Comparison of ENCODE assay signal across 28 cellular contexts in the genomic region with DNA sequence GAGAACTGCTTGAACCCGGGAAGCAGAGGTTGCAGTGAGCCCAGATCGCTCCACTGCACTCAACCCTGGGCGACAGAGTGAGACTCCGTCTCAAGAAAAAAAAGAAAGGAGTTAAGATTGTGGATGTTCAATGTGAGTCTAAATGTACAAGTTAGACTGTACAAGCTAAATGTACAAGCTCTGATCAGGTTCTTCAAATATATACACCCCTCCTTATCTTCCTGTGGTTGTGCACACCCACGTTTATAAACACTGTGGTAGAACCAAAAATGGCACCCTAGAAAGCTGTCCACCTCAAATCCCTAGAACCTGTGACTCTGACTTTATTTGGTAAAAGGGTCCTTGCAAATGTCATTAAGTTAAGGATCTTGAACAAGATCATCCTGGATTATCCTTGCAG.
"Had no signal": no experiment of that assay in that cellular context is flagged by ENCODE, and none has a peak within 500 bp of the region (broad histone marks: within the 10 kb centered on the region; RNA-seq: fewer than 3 reads in every experiment).

No MANE protein-coding gene starts in this region.

- H3K4me3 ChIP-seq: ascending aorta, body of pancreas, SJSA1 had no signal

- FAIRE-seq: RCC 7860, TTC549 had no signal

- H3K9me3 ChIP-seq: ascending aorta, body of pancreas, SJSA1 had no signal

- ATAC-seq: activated CD4-positive, alpha-beta T cell treated with anti-CD3 and anti-CD28 coated beads for 36 hours; activated CD8-positive, alpha-beta T cell treated with anti-CD3 and anti-CD28 coated beads for 36 hours; activated naive CD4-positive, alpha-beta T cell treated with anti-CD3 and anti-CD28 coated beads, Interleukin-2, amount 50 U/mL, for 72 hours; activated naive CD8-positive, alpha-beta T cell treated with anti-CD3 and anti-CD28 coated beads, Interleukin-2, amount 50 U/mL, for 24 hours; body of pancreas; SK-N-SH treated with all-trans-retinoic acid at 6 μM for 48 hours had no signal

- H3K27ac Mint-ChIP-seq: activated CD4-positive, alpha-beta T cell treated with anti-CD3 and anti-CD28 coated beads for 36 hours; activated CD8-positive, alpha-beta T cell treated with anti-CD3 and anti-CD28 coated beads for 36 hours; activated naive CD4-positive, alpha-beta T cell treated with anti-CD3 and anti-CD28 coated beads, Interleukin-2, amount 50 U/mL, for 72 hours; activated naive CD8-positive, alpha-beta T cell treated with anti-CD3 and anti-CD28 coated beads, Interleukin-2, amount 50 U/mL, for 24 hours had no signal

- H3K27me3 ChIP-seq: ascending aorta, body of pancreas, SJSA1 had no signal

- H3K27me3 Mint-ChIP-seq: activated CD4-positive, alpha-beta T cell treated with anti-CD3 and anti-CD28 coated beads for 36 hours; activated CD8-positive, alpha-beta T cell treated with anti-CD3 and anti-CD28 coated beads for 36 hours had no signal

- DNase-seq: activated CD4-positive, alpha-beta T cell treated with anti-CD3 and anti-CD28 coated beads for 36 hours; activated CD8-positive, alpha-beta memory T cell treated with anti-CD3 and anti-CD28 coated beads, Interleukin-2, amount 50 U/mL, for 4 hours; activated CD8-positive, alpha-beta T cell treated with anti-CD3 and anti-CD28 coated beads for 36 hours; activated naive CD8-positive, alpha-beta T cell treated with anti-CD3 and anti-CD28 coated beads, Interleukin-2, amount 50 U/mL, for 24 hours; activated T-cell treated with anti-CD3 and anti-CD28 coated beads, Interleukin-2, amount 50 U/mL, for 1 hour; amniotic stem cell; body of pancreas; central memory CD4-positive, alpha-beta T cell; MM.1S; NCI-H1105 treated with DMSO at 0.1 percent for 48 hours; NCI-H1436 treated with DMSO at 0.1 percent for 48 hours; NCI-H187; NCI-H2081 treated with DMSO at 0.1 percent for 48 hours; NCI-H446 treated with DMSO at 0.1 percent for 48 hours; NCI-H524 treated with DMSO at 0.1 percent for 48 hours; NCI-H748 treated with DMSO at 0.1 percent for 48 hours; OCI-M1; SHP77; SW 1271; T-helper 2 cell; T1000 had no signal

- H3K4me3 Mint-ChIP-seq: activated CD4-positive, alpha-beta T cell treated with anti-CD3 and anti-CD28 coated beads for 36 hours; activated CD8-positive, alpha-beta T cell treated with anti-CD3 and anti-CD28 coated beads for 36 hours; activated naive CD8-positive, alpha-beta T cell treated with anti-CD3 and anti-CD28 coated beads, Interleukin-2, amount 50 U/mL, for 24 hours had no signal

- H3K27ac ChIP-seq: ascending aorta, body of pancreas, SJSA1, VCaP had no signal

- H3K36me3 ChIP-seq: ascending aorta, SJSA1 had no signal

- H3K4me1 ChIP-seq: ascending aorta, body of pancreas had no signal
